In genomic region chr17:10193632-10194031, GRCh38 we compare ENCODE assay signal across 27 cellular contexts. TPM values are rescaled to one million over a fixed set of nuclear protein-coding genes. Genes with fewer than 3 reads are reported as not detected.
"Had no signal": no experiment of that assay in that cellular context is flagged by ENCODE, and none has a peak within 500 bp of the region (broad histone marks: within the 10 kb centered on the region; RNA-seq: fewer than 3 reads in every experiment).

No MANE protein-coding gene starts in this region.

- H3K4me1 ChIP-seq: colonic mucosa, foreskin keratinocyte, parathyroid adenoma, prostate gland, uterus had no signal

- H3K27ac ChIP-seq: colonic mucosa, esophagus muscularis mucosa, foreskin keratinocyte, lower lobe of right lung, parathyroid adenoma, prostate gland, sigmoid colon, thoracic aorta, tibial nerve, upper lobe of right lung, uterus had no signal

- DNase-seq: colonic mucosa; effector CD8-positive, alpha-beta T cell; endodermal cell; foreskin keratinocyte; glutamatergic neuron; hypothalamus; immature natural killer cell; kidney glomerular epithelial cell; left colon; left ventricle myocardium superior; lower lobe of right lung; mucosa of descending colon; naive B cell; sigmoid colon; stimulated activated CD4-positive, alpha-beta T cell treated with anti-CD3 and anti-CD28 coated beads, Interleukin-15, amount 100 ng/mL, for 24 hours; stimulated activated CD4-positive, alpha-beta T cell treated with anti-CD3 and anti-CD28 coated beads, Interleukin-2, amount 100 ng/mL, for 48 hours; stimulated activated naive B cell treated with anti-CD40 and anti-IgM and Interleukin-4, amounts not matched to agents 10 μg/mL and 1 μg/mL and 100 μg/mL, for 72 hours; upper lobe of right lung had no signal

- ATAC-seq: foreskin keratinocyte; left colon; lower lobe of right lung; natural killer cell treated with Interleukin-12 subunit alpha and Interleukin-12 subunit beta and Interleukin-15 and Interleukin-18, amount 100 ng/mL, for 72 hours; stimulated activated naive B cell treated with anti-CD40 and anti-IgM and Interleukin-4, amounts not matched to agents 10 μg/mL and 1 μg/mL and 100 μg/mL, for 72 hours; upper lobe of right lung had no signal

- H3K4me3 ChIP-seq: colonic mucosa, esophagus muscularis mucosa, lower lobe of right lung, mucosa of descending colon, prostate gland, right atrium auricular region, sigmoid colon, thoracic aorta, tibial nerve, upper lobe of right lung, uterus had no signal

- H3K27me3 ChIP-seq: right atrium auricular region, tibial nerve, uterus had no signal

- H3K36me3 ChIP-seq: colonic mucosa, lower lobe of right lung, prostate gland, right atrium auricular region, sigmoid colon, thoracic aorta, upper lobe of right lung, uterus had no signal

- H3K9me3 ChIP-seq: colonic mucosa, prostate gland had no signal

- H3K9ac ChIP-seq: parathyroid adenoma had no signal

- H2AFZ ChIP-seq: parathyroid adenoma had no signal

- H3K79me2 ChIP-seq: parathyroid adenoma had no signal

- FAIRE-seq: endothelial cell of umbilical vein had no signal

RNA-seq across cellular contexts. Expression of gene GAS7, which starts 4.8 kb away (rescaled TPM):
- total RNA-seq: endothelial cell of umbilical vein had no signal
- polyA plus RNA-seq: endothelial cell of umbilical vein had no signal
